1 cellular context compared by ENCODE assay signal in genomic region chr15:45279024-45279697, GRCh38.
TF ChIP-seq lines count a peak whose summit lies in the region.

No MANE protein-coding gene starts in this region.

TF ChIP-seq in K562, 482 proteins besides CTCF, POLR2A, EP300 and RAD21 (continued from another document and continues in another):
- peak; percentile 89 for TF ChIP-seq ZBTB12 (CRISPR knock-in tag; IDR thresholded peaks at IDR 0.05)
- TF ChIP-seq MYC (IDR thresholded peaks at IDR 0.05; ENCODE audit: low read depth, low read length) = peak; percentile 48; the same call in 1 of the 2 replicates
- no peak for TF ChIP-seq MYC (CRISPR knock-in tag; IDR thresholded peaks at IDR 0.05; ENCODE audit: borderline replicate concordance, low read depth)
- TF ChIP-seq SRF (CRISPR knock-in tag; IDR thresholded peaks at IDR 0.05) = peak in 1 of 2 experiments; percentile 65; a peak in 1 of 4 replicates
- no peak for TF ChIP-seq ZBTB17 (CRISPR knock-in tag; IDR thresholded peaks at IDR 0.05)
- 0 out of 2 replicates have a peak, but pooled peaks have one; percentile 12 for TF ChIP-seq ATF7 (IDR thresholded peaks at IDR 0.05)
- peak; percentile 89 for TF ChIP-seq MGA (IDR thresholded peaks at IDR 0.05)
- no peak for TF ChIP-seq HNRNPK (IDR thresholded peaks at IDR 0.05; ENCODE audit: low read depth, low read length, poor library complexity, severe bottlenecking)
- peak; percentile 54 for TF ChIP-seq CHD2 (IDR thresholded peaks at IDR 0.05; ENCODE audit: low read depth, low read length)
- TF ChIP-seq CREB1 (IDR thresholded peaks at IDR 0.05) = peak; percentile 82
- TF ChIP-seq CREB1 (CRISPR knock-in tag; IDR thresholded peaks at IDR 0.05) = peak; percentile 88
- no peak for TF ChIP-seq ATF1 (CRISPR knock-in tag; IDR thresholded peaks at IDR 0.05)
- peak; percentile 95 for TF ChIP-seq ATF1 (tag; IDR thresholded peaks at IDR 0.05)
- no peak for TF ChIP-seq MED1 (CRISPR knock-in tag; IDR thresholded peaks at IDR 0.05; ENCODE audit: borderline replicate concordance)
- peak; percentile 79 to 86 for TF ChIP-seq MNT (conservative IDR thresholded peaks at IDR 0.05)
- TF ChIP-seq GABPB1 (CRISPR knock-in tag; IDR thresholded peaks at IDR 0.05) = peak; percentile 92
- TF ChIP-seq NFIC (IDR thresholded peaks at IDR 0.05) = peak; percentile 54
- peak; percentile 75 for TF ChIP-seq SPI1 (IDR thresholded peaks at IDR 0.05; ENCODE audit: borderline replicate concordance, low read depth, low read length)
- no peak for TF ChIP-seq GTF2B (IDR thresholded peaks at IDR 0.05; ENCODE audit: extremely low read depth, insufficient read length)
- TF ChIP-seq ZBTB40 (IDR thresholded peaks at IDR 0.05) = peak; percentile 87
- no peak for TF ChIP-seq ZBTB40 (CRISPR knock-in tag; IDR thresholded peaks at IDR 0.05)
- peak; percentile 32 for TF ChIP-seq MEIS2 (IDR thresholded peaks at IDR 0.05; ENCODE audit: partially characterized antibody)
- no peak for TF ChIP-seq REST (CRISPR knock-in tag; IDR thresholded peaks at IDR 0.05; ENCODE audit: low read depth)
- 0 out of 2 replicates have a peak, but pooled peaks have one; percentile 72 for TF ChIP-seq CBX1 (IDR thresholded peaks at IDR 0.05; ENCODE audit: low read depth)
- peak; percentile 60 for TF ChIP-seq POLR2B (IDR thresholded peaks at IDR 0.05; ENCODE audit: low read depth, partially characterized antibody)
